Comparison of ENCODE assay signal across 2 cellular contexts in genomic region chr4:143202824-143203223, GRCh38.
TF ChIP-seq lines count a peak whose summit lies in the region.

No MANE protein-coding gene starts in this region.

TF ChIP-seq in GM12878, 131 proteins besides CTCF, POLR2A, EP300 and RAD21:
- TF ChIP-seq RELA (IDR thresholded peaks at IDR 0.05; ENCODE audit: borderline replicate concordance, partially characterized antibody) = no peak
- no peak for TF ChIP-seq RELB (IDR thresholded peaks at IDR 0.05; ENCODE audit: low read depth)
- TF ChIP-seq TARDBP (IDR thresholded peaks at IDR 0.05; ENCODE audit: borderline replicate concordance) = no peak
- no peak for TF ChIP-seq MXI1 (IDR thresholded peaks at IDR 0.05; ENCODE audit: low read depth, low read length)
- TF ChIP-seq ATF7 (IDR thresholded peaks at IDR 0.05; ENCODE audit: low read depth) = no peak
- TF ChIP-seq ZZZ3 (IDR thresholded peaks at IDR 0.05; ENCODE audit: control insufficient read depth, insufficient read length, low read depth) = no peak
- no peak for TF ChIP-seq IKZF1 (conservative IDR thresholded peaks at IDR 0.05)
- TF ChIP-seq SMC3 (IDR thresholded peaks at IDR 0.05; ENCODE audit: borderline replicate concordance, low read length) = no peak; the same call in 1 of the 2 replicates
- no peak for TF ChIP-seq ZBTB33 (IDR thresholded peaks at IDR 0.05)
- TF ChIP-seq, protein P1, sequence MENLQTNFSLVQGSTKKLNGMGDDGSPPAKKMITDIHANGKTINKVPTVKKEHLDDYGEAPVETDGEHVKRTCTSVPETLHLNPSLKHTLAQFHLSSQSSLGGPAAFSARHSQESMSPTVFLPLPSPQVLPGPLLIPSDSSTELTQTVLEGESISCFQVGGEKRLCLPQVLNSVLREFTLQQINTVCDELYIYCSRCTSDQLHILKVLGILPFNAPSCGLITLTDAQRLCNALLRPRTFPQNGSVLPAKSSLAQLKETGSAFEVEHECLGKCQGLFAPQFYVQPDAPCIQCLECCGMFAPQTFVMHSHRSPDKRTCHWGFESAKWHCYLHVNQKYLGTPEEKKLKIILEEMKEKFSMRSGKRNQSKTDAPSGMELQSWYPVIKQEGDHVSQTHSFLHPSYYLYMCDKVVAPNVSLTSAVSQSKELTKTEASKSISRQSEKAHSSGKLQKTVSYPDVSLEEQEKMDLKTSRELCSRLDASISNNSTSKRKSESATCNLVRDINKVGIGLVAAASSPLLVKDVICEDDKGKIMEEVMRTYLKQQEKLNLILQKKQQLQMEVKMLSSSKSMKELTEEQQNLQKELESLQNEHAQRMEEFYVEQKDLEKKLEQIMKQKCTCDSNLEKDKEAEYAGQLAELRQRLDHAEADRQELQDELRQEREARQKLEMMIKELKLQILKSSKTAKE (IDR thresholded peaks at IDR 0.05; ENCODE audit: low read depth, poor library complexity, severe bottlenecking) = no peak
- TF ChIP-seq MYC (IDR thresholded peaks at IDR 0.05; ENCODE audit: insufficient read depth, insufficient read length, insufficient replicate concordance, low read length, severe bottlenecking) = no peak
- TF ChIP-seq, protein P2, sequence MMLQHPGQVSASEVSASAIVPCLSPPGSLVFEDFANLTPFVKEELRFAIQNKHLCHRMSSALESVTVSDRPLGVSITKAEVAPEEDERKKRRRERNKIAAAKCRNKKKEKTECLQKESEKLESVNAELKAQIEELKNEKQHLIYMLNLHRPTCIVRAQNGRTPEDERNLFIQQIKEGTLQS (IDR thresholded peaks at IDR 0.05; ENCODE audit: borderline replicate concordance, extremely low read depth, low read depth, low read length) = no peak
- no peak for TF ChIP-seq NRF1 (conservative IDR thresholded peaks at IDR 0.05; ENCODE audit: low read depth, low read length)
- TF ChIP-seq BHLHE40 (IDR thresholded peaks at IDR 0.05; ENCODE audit: borderline replicate concordance in 1 of 2, low read depth in 2 of 2, low read length in 1 of 2) = no peak
- no peak for TF ChIP-seq HDAC2 (IDR thresholded peaks at IDR 0.05)
- no peak for TF ChIP-seq STAT3 (IDR thresholded peaks at IDR 0.05; ENCODE audit: low read depth, low read length)
- TF ChIP-seq NBN (IDR thresholded peaks at IDR 0.05) = no peak
- no peak for TF ChIP-seq SP1 (IDR thresholded peaks at IDR 0.05; ENCODE audit: low read depth, low read length)
- TF ChIP-seq, protein P3, sequence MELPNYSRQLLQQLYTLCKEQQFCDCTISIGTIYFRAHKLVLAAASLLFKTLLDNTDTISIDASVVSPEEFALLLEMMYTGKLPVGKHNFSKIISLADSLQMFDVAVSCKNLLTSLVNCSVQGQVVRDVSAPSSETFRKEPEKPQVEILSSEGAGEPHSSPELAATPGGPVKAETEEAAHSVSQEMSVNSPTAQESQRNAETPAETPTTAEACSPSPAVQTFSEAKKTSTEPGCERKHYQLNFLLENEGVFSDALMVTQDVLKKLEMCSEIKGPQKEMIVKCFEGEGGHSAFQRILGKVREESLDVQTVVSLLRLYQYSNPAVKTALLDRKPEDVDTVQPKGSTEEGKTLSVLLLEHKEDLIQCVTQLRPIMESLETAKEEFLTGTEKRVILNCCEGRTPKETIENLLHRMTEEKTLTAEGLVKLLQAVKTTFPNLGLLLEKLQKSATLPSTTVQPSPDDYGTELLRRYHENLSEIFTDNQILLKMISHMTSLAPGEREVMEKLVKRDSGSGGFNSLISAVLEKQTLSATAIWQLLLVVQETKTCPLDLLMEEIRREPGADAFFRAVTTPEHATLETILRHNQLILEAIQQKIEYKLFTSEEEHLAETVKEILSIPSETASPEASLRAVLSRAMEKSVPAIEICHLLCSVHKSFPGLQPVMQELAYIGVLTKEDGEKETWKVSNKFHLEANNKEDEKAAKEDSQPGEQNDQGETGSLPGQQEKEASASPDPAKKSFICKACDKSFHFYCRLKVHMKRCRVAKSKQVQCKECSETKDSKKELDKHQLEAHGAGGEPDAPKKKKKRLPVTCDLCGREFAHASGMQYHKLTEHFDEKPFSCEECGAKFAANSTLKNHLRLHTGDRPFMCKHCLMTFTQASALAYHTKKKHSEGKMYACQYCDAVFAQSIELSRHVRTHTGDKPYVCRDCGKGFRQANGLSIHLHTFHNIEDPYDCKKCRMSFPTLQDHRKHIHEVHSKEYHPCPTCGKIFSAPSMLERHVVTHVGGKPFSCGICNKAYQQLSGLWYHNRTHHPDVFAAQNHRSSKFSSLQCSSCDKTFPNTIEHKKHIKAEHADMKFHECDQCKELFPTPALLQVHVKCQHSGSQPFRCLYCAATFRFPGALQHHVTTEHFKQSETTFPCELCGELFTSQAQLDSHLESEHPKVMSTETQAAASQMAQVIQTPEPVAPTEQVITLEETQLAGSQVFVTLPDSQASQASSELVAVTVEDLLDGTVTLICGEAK (IDR thresholded peaks at IDR 0.05; ENCODE audit: borderline replicate concordance) = no peak
- no peak for TF ChIP-seq TCF3 (IDR thresholded peaks at IDR 0.05; ENCODE audit: borderline replicate concordance, insufficient read depth, low read depth, low read length)

TF ChIP-seq in HepG2, 621 proteins besides CTCF, POLR2A, EP300 and RAD21:
- peak; percentile 30; the same call in 1 of the 2 replicates for TF ChIP-seq STAG1 (CRISPR knock-in tag; IDR thresholded peaks at IDR 0.05)
- TF ChIP-seq ZNF17 (CRISPR knock-in tag; IDR thresholded peaks at IDR 0.05) = no peak
